ENCODE assay signal across 8 cellular contexts in the genomic region with DNA sequence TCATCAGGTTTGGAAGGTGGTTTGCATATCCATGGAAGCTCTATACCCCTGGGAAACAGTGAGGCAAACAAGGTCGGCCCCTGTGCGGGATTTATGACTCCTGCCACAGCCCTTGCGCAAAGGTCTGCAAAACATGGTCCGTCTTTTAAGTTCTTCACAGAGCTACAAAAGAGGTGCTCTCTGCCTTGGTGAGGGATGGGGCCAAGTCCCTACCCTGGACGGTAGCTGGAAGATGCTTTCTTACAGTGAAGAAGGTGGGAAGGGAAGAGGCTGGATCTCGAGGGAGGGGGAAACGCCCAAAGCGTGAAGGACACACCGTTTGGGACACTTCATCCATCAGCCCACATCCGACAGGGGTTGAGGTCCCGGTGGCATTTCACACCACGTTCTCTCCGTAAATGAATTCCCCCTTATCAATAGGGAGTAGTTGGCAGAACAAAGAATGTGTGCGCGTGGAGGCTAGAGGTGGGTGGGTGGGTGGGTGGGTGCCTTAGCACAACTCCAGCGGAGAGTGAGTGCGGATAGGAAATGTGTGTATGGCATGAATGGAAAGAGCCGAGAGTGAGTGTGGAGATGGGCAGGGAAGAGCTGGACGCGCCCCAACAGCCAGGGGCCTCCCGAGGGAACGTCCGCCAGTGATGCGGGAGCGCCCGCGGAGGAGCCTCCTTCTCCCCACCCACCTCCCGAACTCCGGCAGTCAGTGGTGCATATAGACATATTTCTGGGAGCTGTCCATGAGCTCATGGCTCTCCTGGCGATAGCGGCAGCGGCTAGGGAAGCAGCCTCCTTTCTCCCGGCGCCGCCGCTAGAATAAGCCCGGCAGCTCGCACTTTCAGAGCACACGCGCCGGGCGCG.
A peak's percentile ranks its signal among the peaks of the same experiment; 100 is the strongest.
DNase-seq lines count a peak whose midpoint lies in the region; ATAC-seq and TF ChIP-seq lines count a peak whose summit lies in the region.

No MANE protein-coding gene starts in this region.

- peak overlapping the region; percentile 36 for H3K27ac ChIP-seq in endodermal cell (ENCODE audit: low read depth, low read length)
- no peak overlapping the region for H3K27ac ChIP-seq in testis

- H3K4me3 ChIP-seq in endodermal cell (ENCODE audit: low read length) (peak overlapping the region; percentile 94), testis (peak overlapping the region; percentile 54 to 69)

- peak overlapping the region; percentile 90 for H3K9ac ChIP-seq in endodermal cell (ENCODE audit: extremely low read depth, low read length, poor library complexity, severe bottlenecking)

- H3K4me1 Mint-ChIP-seq in activated CD4-positive, alpha-beta T cell treated with anti-CD3 and anti-CD28 coated beads, Interleukin-2, amount 10 ng/mL, durations not matched to agents 24 days and 14 days: peaks cover 16% of the 10 kb centered on the region
- H3K4me1 Mint-ChIP-seq in endodermal cell: peaks cover 22% of the 10 kb centered on the region

- TF ChIP-seq POLR2A in testis (IDR thresholded peaks at IDR 0.05): no peak

- H3K27me3 ChIP-seq in endodermal cell (ENCODE audit: control insufficient read depth, insufficient read depth, low read length, poor library complexity, severe bottlenecking) (no peaks in the 10 kb centered on the region), testis (no peaks in the 10 kb centered on the region)

- H3K9me3 ChIP-seq in endodermal cell (ENCODE audit: control insufficient read depth, low read length): no peaks in the 10 kb centered on the region
- H3K9me3 ChIP-seq in testis: no peaks in the 10 kb centered on the region

- peak overlapping the region; percentile 79 for H3K4me3 Mint-ChIP-seq in activated CD4-positive, alpha-beta T cell treated with anti-CD3 and anti-CD28 coated beads, Interleukin-2, amount 10 ng/mL, durations not matched to agents 24 days and 14 days
- H3K4me3 Mint-ChIP-seq in endodermal cell: peak overlapping the region; percentile 96

- no peaks in the 10 kb centered on the region for H3K36me3 Mint-ChIP-seq in activated CD4-positive, alpha-beta T cell treated with anti-CD3 and anti-CD28 coated beads, Interleukin-2, amount 10 ng/mL, durations not matched to agents 24 days and 14 days (ENCODE audit: low read depth)
- peaks cover 38% of the 10 kb centered on the region for H3K36me3 Mint-ChIP-seq in endodermal cell (ENCODE audit: low read depth)

- intact Hi-C loops in activated CD4-positive, alpha-beta T cell treated with anti-CD3 and anti-CD28 coated beads, Interleukin-2, amount 10 ng/mL, durations not matched to agents 24 days and 14 days (cut with micrococcal nuclease): loop anchor here (1.0 to 5.0 kb wide), 3 partner anchors 57 to 188 kb away; partner anchors contain the start of genes LARP7 and NEUROG2
- intact Hi-C loops in testis (cut with DNase I; ENCODE audit: low total_unique reads): no loop called here

- H3K27ac Mint-ChIP-seq in activated CD4-positive, alpha-beta T cell treated with anti-CD3 and anti-CD28 coated beads, Interleukin-2, amount 10 ng/mL, durations not matched to agents 24 days and 14 days: peak overlapping the region; percentile 52
- peak overlapping the region; percentile 91 for H3K27ac Mint-ChIP-seq in endodermal cell

- WGBS in endodermal cell (ENCODE audit: insufficient coverage in 1 of 2, insufficient read length in 1 of 2), 2 experiments: 1 to 6% methylated on average over 5 to 33 of the region's 43 CpGs
- 2 to 5% methylated on average over 27 to 33 of the region's 43 CpGs for WGBS in testis, 2 donors

- peaks cover 54% of the 10 kb centered on the region for H3K27me3 Mint-ChIP-seq in activated CD4-positive, alpha-beta T cell treated with anti-CD3 and anti-CD28 coated beads, Interleukin-2, amount 10 ng/mL, durations not matched to agents 24 days and 14 days
- no peaks in the 10 kb centered on the region for H3K27me3 Mint-ChIP-seq in endodermal cell (ENCODE audit: insufficient read depth)

- TF ChIP-seq CTCF in endodermal cell (conservative IDR thresholded peaks at IDR 0.05) (no peak), testis (IDR thresholded peaks at IDR 0.05) (no peak)

- DNase-seq in activated CD4-positive, alpha-beta T cell treated with anti-CD3 and anti-CD28 coated beads, Interleukin-2, amount 10 ng/mL, durations not matched to agents 24 days and 14 days: peak; percentile 63
- DNase-seq in activated CD4-positive, alpha-beta T cell treated with anti-CD3 and anti-CD28 coated beads for 4 hours: no peak
- DNase-seq in SW480 (ENCODE audit: low spot score) (peak; percentile 57), endodermal cell (peak; percentile 70), lung microvascular endothelial cell (ENCODE audit: low read depth in 2 of 2) (peak; percentile 40 to 75), testis (peak; percentile 67)

- H3K36me3 ChIP-seq in endodermal cell (ENCODE audit: control insufficient read depth, insufficient read depth, low read length): peaks cover 5% of the 10 kb centered on the region
- no peaks in the 10 kb centered on the region for H3K36me3 ChIP-seq in testis (ENCODE audit: low read depth, missing control alignments)

- peak; percentile 22 for ATAC-seq in HG03064 (IDR thresholded peaks at IDR 0.05; ENCODE audit: low read depth, unreplicated experiment)
- no peak for ATAC-seq in HG02970 (IDR thresholded peaks at IDR 0.05; ENCODE audit: low FRiP score, unreplicated experiment)

- H3K4me1 ChIP-seq in endodermal cell (ENCODE audit: control insufficient read depth, insufficient read depth, low read length) (peaks cover 3% of the 10 kb centered on the region), testis (no peaks in the 10 kb centered on the region)

- no peaks in the 10 kb centered on the region for H3K9me3 Mint-ChIP-seq in activated CD4-positive, alpha-beta T cell treated with anti-CD3 and anti-CD28 coated beads, Interleukin-2, amount 10 ng/mL, durations not matched to agents 24 days and 14 days
- H3K9me3 Mint-ChIP-seq in endodermal cell: no peaks in the 10 kb centered on the region

Comparison
In these comparisons a context has a peak if more than half of its experiments do, and no peak if none do; other contexts are left out.
1. DNase-seq: peak in activated CD4-positive, alpha-beta T cell treated with anti-CD3 and anti-CD28 coated beads, Interleukin-2, amount 10 ng/mL, durations not matched to agents 24 days and 14 days (single experiment), SW480 (single experiment), endodermal cell (single experiment), lung microvascular endothelial cell (2 of 2) and testis (single experiment); none in activated CD4-positive, alpha-beta T cell treated with anti-CD3 and anti-CD28 coated beads for 4 hours (0 of 2).